Comparison of ENCODE assay signal across 17 cellular contexts in genomic region chr6:156978948-156979347, GRCh38.
DNase-seq lines count a peak whose midpoint lies in the region; ATAC-seq, FAIRE-seq and TF ChIP-seq lines count a peak whose summit lies in the region.
"Had no signal": no experiment of that assay in that cellular context is flagged by ENCODE, and none has a peak within 500 bp of the region (broad histone marks: within the 10 kb centered on the region; RNA-seq: fewer than 3 reads in every experiment).

No MANE protein-coding gene starts in this region.

- TF ChIP-seq EP300 in K562 (IDR thresholded peaks at IDR 0.05; ENCODE audit: low read length): no peak

- H3K4me3 ChIP-seq in K562: no peak overlapping the region
- H3K4me3 ChIP-seq: BLaER1, heart left ventricle, suprapubic skin had no signal

- 78% methylated on average over 2 of the region's 2 CpGs for whole genome bisulfite sequencing in K562 (ENCODE audit: insufficient coverage, low coverage, missing lambda C conversion rate)

- intact Hi-C loops in K562 (cut with micrococcal nuclease) (no loop called here), cardiac septum (cut with DNase I) (no loop called here)
- intact Hi-C loops in activated CD4-positive, alpha-beta T cell treated with anti-CD3 and anti-CD28 coated beads, Interleukin-2, amount 10 ng/mL, durations not matched to agents 24 days and 14 days (cut with micrococcal nuclease): loop anchor here (2.0 to 5.0 kb wide), 5 partner anchors 38 to 197 kb away; no protein-coding TSS in a partner anchor

- FAIRE-seq in K562 (lab: Jason Lieb, UNC): no peak
- FAIRE-seq: endothelial cell of umbilical vein had no signal

- no peak for TF ChIP-seq RAD21 in K562 (CRISPR knock-in tag; conservative IDR thresholded peaks at IDR 0.05 in 1 of 2, IDR thresholded peaks at IDR 0.05 in 1 of 2)

- no peak for DNase-seq in K562 (ENCODE audit: extremely low read depth in 1 of 4, low spot score in 3 of 4)
- DNase-seq in cardiac septum (ENCODE audit: low spot score): no peak
- no peak for DNase-seq in stimulated activated CD4-positive, alpha-beta T cell treated with anti-CD3 and anti-CD28 coated beads, Interleukin-1b, Interleukin-23, amount 100 ng/mL, for 48 hours
- DNase-seq in activated CD4-positive, alpha-beta T cell treated with anti-CD3 and anti-CD28 coated beads, Interleukin-2, amount 10 ng/mL, durations not matched to agents 24 days and 14 days: no peak
- DNase-seq: activated CD4-positive, alpha-beta T cell treated with anti-CD3 and anti-CD28 coated beads, Interleukin-2, amount 50 U/mL, for 4 hours; activated naive CD4-positive, alpha-beta T cell treated with Interleukin-2 at 50 U/mL for 16 hours; central memory CD4-positive, alpha-beta T cell; heart left ventricle; left cardiac atrium; naive B cell had no signal

- no peak overlapping the region for H3K27ac ChIP-seq in K562 (ENCODE audit: extremely low read depth, low read depth, low read length)
- H3K27ac ChIP-seq: BLaER1, suprapubic skin had no signal

- no peak for TF ChIP-seq CTCF in K562 (IDR thresholded peaks at IDR 0.05 in 2 of 3, conservative IDR thresholded peaks at IDR 0.05 in 1 of 3; ENCODE audit: insufficient read depth in 2 of 3, low read depth in 1 of 3, low read length in 3 of 3)

- no peaks in the 10 kb centered on the region for H3K27me3 ChIP-seq in K562 (ENCODE audit: control insufficient read depth in 2 of 2, insufficient read depth in 2 of 2, low read length in 2 of 2)
- H3K27me3 ChIP-seq: BLaER1, heart left ventricle, suprapubic skin had no signal

- H3K9ac ChIP-seq in K562 (ENCODE audit: insufficient read depth in 1 of 2, low read depth in 2 of 2, low read length in 2 of 2): no peak overlapping the region
- H3K9ac ChIP-seq: BLaER1 had no signal

- H3K9me3 ChIP-seq in K562 (replicated peaks; ENCODE audit: control insufficient read depth, insufficient read depth, low read depth, low read length): no peaks in the 10 kb centered on the region; the same call in 1 of the 2 replicates
- H3K9me3 ChIP-seq: BLaER1, heart left ventricle, suprapubic skin had no signal

- peaks cover 2 to 4% of the 10 kb centered on the region in 2 experiments; a peak in 2 of 5 replicates for H3K4me1 ChIP-seq in K562 (replicated peaks in 1 of 2; ENCODE audit: control insufficient read depth in 2 of 2, insufficient read depth in 2 of 2, low read length in 2 of 2)

- peaks cover 65% of the 10 kb centered on the region for H3K79me2 ChIP-seq in K562 (ENCODE audit: control insufficient read depth, insufficient read depth, low read length)

- POLR2A ChIA-PET in K562 (lab: Yijun Ruan, JAX): interaction anchor here (1.8 kb wide), 1 partner anchor 10 kb away, joined by 5 read pairs; no protein-coding TSS in a partner anchor

- no peaks in the 10 kb centered on the region for H3K27me3 Mint-ChIP-seq in activated CD4-positive, alpha-beta T cell treated with anti-CD3 and anti-CD28 coated beads, Interleukin-2, amount 10 ng/mL, durations not matched to agents 24 days and 14 days
- H3K27me3 Mint-ChIP-seq: naive B cell had no signal

- in situ Hi-C loops in K562 (cut with MboI): no loop called here

- H3K9me3 Mint-ChIP-seq in activated CD4-positive, alpha-beta T cell treated with anti-CD3 and anti-CD28 coated beads, Interleukin-2, amount 10 ng/mL, durations not matched to agents 24 days and 14 days: no peaks in the 10 kb centered on the region
- H3K9me3 Mint-ChIP-seq: naive B cell had no signal

- peaks cover 4% of the 10 kb centered on the region for H3K9me1 ChIP-seq in K562 (ENCODE audit: control insufficient read depth, insufficient read depth, low read length)

- CTCF ChIA-PET in K562 (lab: Yijun Ruan, JAX; ENCODE audit: low intra/inter-chr PET ratio): no interaction called here

- H3K4me3 Mint-ChIP-seq in activated CD4-positive, alpha-beta T cell treated with anti-CD3 and anti-CD28 coated beads, Interleukin-2, amount 10 ng/mL, durations not matched to agents 24 days and 14 days: no peak overlapping the region

- BruUV-seq in K562 (replicated peaks; lab: Mats Ljungman, UMichigan): no TSS peak

- peaks cover 40% of the 10 kb centered on the region for H3K4me1 Mint-ChIP-seq in activated CD4-positive, alpha-beta T cell treated with anti-CD3 and anti-CD28 coated beads, Interleukin-2, amount 10 ng/mL, durations not matched to agents 24 days and 14 days

- no peaks in the 10 kb centered on the region for H3K36me3 ChIP-seq in K562 (ENCODE audit: control insufficient read depth, insufficient read depth, low read length)
- H3K36me3 ChIP-seq: BLaER1, heart left ventricle, suprapubic skin had no signal

- peak; percentile 63 for ATAC-seq in GM18519 (IDR thresholded peaks at IDR 0.05; ENCODE audit: low FRiP score, unreplicated experiment)
- ATAC-seq in GM21723 (IDR thresholded peaks at IDR 0.05; ENCODE audit: unreplicated experiment): peak; percentile 52
- peak; percentile 39 for ATAC-seq in HG03103 (IDR thresholded peaks at IDR 0.05; ENCODE audit: low read depth, unreplicated experiment)
- no peak for ATAC-seq in K562
- no peak for ATAC-seq in HG03135 (IDR thresholded peaks at IDR 0.05; ENCODE audit: unreplicated experiment)
- ATAC-seq: heart left ventricle, left cardiac atrium had no signal

- H4K20me1 ChIP-seq in K562 (replicated peaks; ENCODE audit: control insufficient read depth, insufficient read depth, low read length): peaks cover 11% of the 10 kb centered on the region

- no peaks in the 10 kb centered on the region for H3K36me3 Mint-ChIP-seq in activated CD4-positive, alpha-beta T cell treated with anti-CD3 and anti-CD28 coated beads, Interleukin-2, amount 10 ng/mL, durations not matched to agents 24 days and 14 days (ENCODE audit: low read depth)

- no peak for TF ChIP-seq POLR2A in K562 (conservative IDR thresholded peaks at IDR 0.05)

- H2AFZ ChIP-seq in K562 (ENCODE audit: low read depth, low read length): no peak overlapping the region

- no peak overlapping the region for H3K27ac Mint-ChIP-seq in activated CD4-positive, alpha-beta T cell treated with anti-CD3 and anti-CD28 coated beads, Interleukin-2, amount 10 ng/mL, durations not matched to agents 24 days and 14 days

- no peak overlapping the region for H3K4me2 ChIP-seq in K562 (ENCODE audit: insufficient read depth, low read length)

TF ChIP-seq in K562, 482 proteins besides CTCF, POLR2A, EP300 and RAD21:
- peak; percentile 63; the same call in 1 of the 2 replicates for TF ChIP-seq ZBTB40 (IDR thresholded peaks at IDR 0.05)
- TF ChIP-seq ZBTB40 (CRISPR knock-in tag; IDR thresholded peaks at IDR 0.05): no peak
- TF ChIP-seq SAFB2 (IDR thresholded peaks at IDR 0.05; ENCODE audit: borderline replicate concordance, low read depth, low read length, severe bottlenecking): no peak

Comparison
In these comparisons a context has a peak if more than half of its experiments do, and no peak if none do; other contexts are left out.
1. ATAC-seq: peak in GM18519 (single experiment), GM21723 (single experiment) and HG03103 (single experiment); none in K562 (single experiment) and HG03135 (single experiment).